13 cellular contexts compared by ENCODE assay signal in genomic region chr15:40512440-40512839, GRCh38. TPM values are rescaled to one million over a fixed set of nuclear protein-coding genes. Genes with fewer than 3 reads are reported as not detected.
DNase-seq lines count a peak whose midpoint lies in the region; ATAC-seq and TF ChIP-seq lines count a peak whose summit lies in the region.
"Had no signal": no experiment of that assay in that cellular context is flagged by ENCODE, and none has a peak within 500 bp of the region (broad histone marks: within the 10 kb centered on the region; RNA-seq: fewer than 3 reads in every experiment).

No MANE protein-coding gene starts in this region.

- peaks cover 19% of the 10 kb centered on the region for H3K4me1 Mint-ChIP-seq in activated naive CD4-positive, alpha-beta T cell treated with anti-CD3 and anti-CD28 coated beads, Interleukin-2, amount 10 ng/mL, durations not matched to agents 7 days and 5 days
- H3K4me1 Mint-ChIP-seq in activated CD4-positive, alpha-beta memory T cell treated with anti-CD3 and anti-CD28 coated beads for 36 hours (ENCODE audit: low read depth): peaks cover 13% of the 10 kb centered on the region
- peaks cover 12 to 23% of the 10 kb centered on the region in 2 donors for H3K4me1 Mint-ChIP-seq in stimulated activated naive B cell treated with anti-CD40 and anti-IgM and Interleukin-4, amounts not matched to agents 10 μg/mL and 1 μg/mL and 100 μg/mL, for 72 hours

- peak overlapping the region; percentile 68 for H3K4me3 ChIP-seq in iPS-15b (ENCODE audit: low read depth, low read length)
- no peak overlapping the region for H3K4me3 ChIP-seq in stomach
- no peak overlapping the region for H3K4me3 ChIP-seq in vagina

- H3K36me3 Mint-ChIP-seq in activated naive CD4-positive, alpha-beta T cell treated with anti-CD3 and anti-CD28 coated beads, Interleukin-2, amount 10 ng/mL, durations not matched to agents 7 days and 5 days: no peaks in the 10 kb centered on the region
- no peaks in the 10 kb centered on the region for H3K36me3 Mint-ChIP-seq in activated CD4-positive, alpha-beta memory T cell treated with anti-CD3 and anti-CD28 coated beads for 36 hours
- H3K36me3 Mint-ChIP-seq in stimulated activated naive B cell treated with anti-CD40 and anti-IgM and Interleukin-4, amounts not matched to agents 10 μg/mL and 1 μg/mL and 100 μg/mL, for 72 hours: no peaks in the 10 kb centered on the region

- H3K4me1 ChIP-seq in iPS-15b (ENCODE audit: control insufficient read depth, insufficient read depth, low read length) (peaks cover 7% of the 10 kb centered on the region), stomach (peaks cover 6 to 19% (median 17%) of the 10 kb centered on the region in 4 donors), vagina (peaks cover 23% of the 10 kb centered on the region)

- CTCF ChIA-PET in activated naive CD4-positive, alpha-beta T cell treated with anti-CD3 and anti-CD28 coated beads, Interleukin-2, amount 10 ng/mL, durations not matched to agents 7 days and 5 days (lab: Charles Lee): interaction anchor here (1.2 kb wide), 1 partner anchor 11 kb away, joined by 5 read pairs; no protein-coding TSS in a partner anchor
- CTCF ChIA-PET in activated CD4-positive, alpha-beta memory T cell treated with anti-CD3 and anti-CD28 coated beads for 36 hours (lab: Charles Lee): no interaction called here

- peaks cover 47% of the 10 kb centered on the region for H3K27me3 ChIP-seq in iPS-15b (ENCODE audit: control insufficient read depth, insufficient read depth, low read length)
- peaks cover 0 to 6% (median 0%) of the 10 kb centered on the region in 3 donors for H3K27me3 ChIP-seq in stomach
- no peaks in the 10 kb centered on the region for H3K27me3 ChIP-seq in vagina

- DNase-seq in activated naive CD4-positive, alpha-beta T cell treated with anti-CD3 and anti-CD28 coated beads, Interleukin-2, amount 10 ng/mL, durations not matched to agents 7 days and 5 days: no peak
- no peak for DNase-seq in activated naive CD4-positive, alpha-beta T cell treated with Interleukin-2 at 50 U/mL for 16 hours
- DNase-seq in activated CD4-positive, alpha-beta memory T cell treated with anti-CD3 and anti-CD28 coated beads for 36 hours: no peak
- no peak for DNase-seq in stimulated activated naive B cell treated with anti-CD40 and anti-IgM and Interleukin-4, amounts not matched to agents 10 μg/mL and 1 μg/mL and 100 μg/mL, for 72 hours
- DNase-seq in left cardiac atrium (no peak), stomach (no peak), vagina (ENCODE audit: extremely low spot score in 2 of 2) (no peak)
- DNase-seq: dermis blood vessel endothelial cell; GDM1; kidney; SIG-M5; stimulated activated CD4-positive, alpha-beta T cell treated with anti-CD3 and anti-CD28 coated beads, Interleukin-12 subunit alpha, Interleukin-12 subunit beta, amount 100 ng/mL, for 4 hours had no signal

- no peak overlapping the region for H3K27ac Mint-ChIP-seq in activated naive CD4-positive, alpha-beta T cell treated with anti-CD3 and anti-CD28 coated beads, Interleukin-2, amount 10 ng/mL, durations not matched to agents 7 days and 5 days
- no peak overlapping the region for H3K27ac Mint-ChIP-seq in activated CD4-positive, alpha-beta memory T cell treated with anti-CD3 and anti-CD28 coated beads for 36 hours
- H3K27ac Mint-ChIP-seq in stimulated activated naive B cell treated with anti-CD40 and anti-IgM and Interleukin-4, amounts not matched to agents 10 μg/mL and 1 μg/mL and 100 μg/mL, for 72 hours: peak overlapping the region; percentile 49

- TF ChIP-seq CTCF in stomach (IDR thresholded peaks at IDR 0.05): no peak
- TF ChIP-seq CTCF in vagina (IDR thresholded peaks at IDR 0.05): no peak

- H3K9me3 ChIP-seq in iPS-15b (ENCODE audit: control insufficient read depth, insufficient read depth, low read length) (no peaks in the 10 kb centered on the region), stomach (no peaks in the 10 kb centered on the region), vagina (no peaks in the 10 kb centered on the region)

- peaks cover 83% of the 10 kb centered on the region for H3K27me3 Mint-ChIP-seq in activated naive CD4-positive, alpha-beta T cell treated with anti-CD3 and anti-CD28 coated beads, Interleukin-2, amount 10 ng/mL, durations not matched to agents 7 days and 5 days
- H3K27me3 Mint-ChIP-seq in activated CD4-positive, alpha-beta memory T cell treated with anti-CD3 and anti-CD28 coated beads for 36 hours: peaks cover 42% of the 10 kb centered on the region
- H3K27me3 Mint-ChIP-seq in stimulated activated naive B cell treated with anti-CD40 and anti-IgM and Interleukin-4, amounts not matched to agents 10 μg/mL and 1 μg/mL and 100 μg/mL, for 72 hours: peaks cover 9 to 25% of the 10 kb centered on the region in 2 donors

- no peaks in the 10 kb centered on the region for H3K36me3 ChIP-seq in iPS-15b (ENCODE audit: control insufficient read depth, insufficient read depth, low read length)
- no peaks in the 10 kb centered on the region for H3K36me3 ChIP-seq in stomach
- no peaks in the 10 kb centered on the region for H3K36me3 ChIP-seq in vagina

- peak overlapping the region; percentile 28 for H3K4me3 Mint-ChIP-seq in activated naive CD4-positive, alpha-beta T cell treated with anti-CD3 and anti-CD28 coated beads, Interleukin-2, amount 10 ng/mL, durations not matched to agents 7 days and 5 days
- H3K4me3 Mint-ChIP-seq in activated CD4-positive, alpha-beta memory T cell treated with anti-CD3 and anti-CD28 coated beads for 36 hours: peak overlapping the region; percentile 47
- peak overlapping the region; percentile 77 to 87 for H3K4me3 Mint-ChIP-seq in stimulated activated naive B cell treated with anti-CD40 and anti-IgM and Interleukin-4, amounts not matched to agents 10 μg/mL and 1 μg/mL and 100 μg/mL, for 72 hours

- no peaks in the 10 kb centered on the region for H3K9me3 Mint-ChIP-seq in activated naive CD4-positive, alpha-beta T cell treated with anti-CD3 and anti-CD28 coated beads, Interleukin-2, amount 10 ng/mL, durations not matched to agents 7 days and 5 days
- H3K9me3 Mint-ChIP-seq in activated CD4-positive, alpha-beta memory T cell treated with anti-CD3 and anti-CD28 coated beads for 36 hours: no peaks in the 10 kb centered on the region
- H3K9me3 Mint-ChIP-seq in stimulated activated naive B cell treated with anti-CD40 and anti-IgM and Interleukin-4, amounts not matched to agents 10 μg/mL and 1 μg/mL and 100 μg/mL, for 72 hours: no peaks in the 10 kb centered on the region

- H3K27ac ChIP-seq in stomach (peak overlapping the region in 1 of 5 donors; percentile 70), vagina (no peak overlapping the region)

- 90 to 100% (median 95%) methylated on average over 2 of the region's 2 CpGs for WGBS in stomach, 5 donors

- no peak for ATAC-seq in stimulated activated naive B cell treated with anti-CD40 and anti-IgM and Interleukin-4, amounts not matched to agents 10 μg/mL and 1 μg/mL and 100 μg/mL, for 72 hours (replicated peaks)
- ATAC-seq in left cardiac atrium: no peak

- TF ChIP-seq POLR2A in stomach (IDR thresholded peaks at IDR 0.05) (no peak), vagina (IDR thresholded peaks at IDR 0.05) (no peak)

- TF ChIP-seq EP300 in stomach (IDR thresholded peaks at IDR 0.05): no peak

- POLR2A ChIA-PET in activated CD4-positive, alpha-beta memory T cell treated with anti-CD3 and anti-CD28 coated beads for 36 hours (lab: Charles Lee): no interaction called here

- H3K9ac ChIP-seq in iPS-15b (ENCODE audit: low read depth, low read length): no peak overlapping the region

- intact Hi-C loops in activated CD4-positive, alpha-beta memory T cell treated with anti-CD3 and anti-CD28 coated beads for 36 hours (cut with micrococcal nuclease): no loop called here
- intact Hi-C loops in left cardiac atrium (cut with DNase I): no loop called here
- intact Hi-C loops in stomach (cut with DNase I; ENCODE audit: low total_unique reads): no loop called here
- intact Hi-C loops in vagina (cut with DNase I): no loop called here

RNA-seq across cellular contexts. Expression of gene CHST14, which starts 41.7 kb away (rescaled TPM):
- 1 to 10 TPM; 8.2 to 8.7 TPM for total RNA-seq in activated CD4-positive, alpha-beta memory T cell treated with anti-CD3 and anti-CD28 coated beads for 36 hours
- total RNA-seq in left cardiac atrium: 10 to 100 TPM in 1 of 2 donors, 1 to 10 TPM in 1; 9.9 to 10.7 TPM
- total RNA-seq in stomach: 10 to 100 TPM in 2 of 5 donors, 1 to 10 TPM in 3; 2.5 to 14.6 (median 5.4) TPM
- 1 to 10 TPM in 2 of 3 donors, under 1 TPM in 1; 0.92 to 7.4 (median 2.7) TPM for polyA plus RNA-seq in stomach
- total RNA-seq in vagina: 8.6 TPM

RNA-seq across cellular contexts. Expression of gene CCDC32, which starts 52.4 kb away (rescaled TPM):
- total RNA-seq in activated CD4-positive, alpha-beta memory T cell treated with anti-CD3 and anti-CD28 coated beads for 36 hours: 10 to 100 TPM; 28.6 to 29.2 TPM
- total RNA-seq in left cardiac atrium: 10 to 100 TPM; 16.9 to 22.7 TPM
- 10 to 100 TPM; 12.3 to 39.4 (median 32.9) TPM for total RNA-seq in stomach
- polyA plus RNA-seq in stomach: 10 to 100 TPM; 14.4 to 65.7 (median 28.1) TPM
- total RNA-seq in vagina: 20.6 TPM

RNA-seq across cellular contexts. Expression of gene RPUSD2, which starts 56.7 kb away (rescaled TPM):
- 10 to 100 TPM; 12.7 to 13.7 TPM for total RNA-seq in activated CD4-positive, alpha-beta memory T cell treated with anti-CD3 and anti-CD28 coated beads for 36 hours
- total RNA-seq in left cardiac atrium (10 to 100 TPM in 1 of 2 donors, 1 to 10 TPM in 1; 7.9 to 11.3 TPM), stomach (10 to 100 TPM in 1 of 5 donors, 1 to 10 TPM in 2, not detected in 2; 7.0 to 12.1 (median 8.1) TPM), vagina (12.8 TPM)
- polyA plus RNA-seq in stomach: 10 to 100 TPM in 1 of 3 donors, 1 to 10 TPM in 2; 5.6 to 11.9 (median 6.6) TPM

Comparison
In these comparisons a context has a peak if more than half of its experiments do, and no peak if none do; other contexts are left out.
1. H3K4me3 Mint-ChIP-seq: peak in every context shown above with its lines; median percentile 82 in stimulated activated naive B cell treated with anti-CD40 and anti-IgM and Interleukin-4, amounts not matched to agents 10 μg/mL and 1 μg/mL and 100 μg/mL, for 72 hours; 47 in activated CD4-positive, alpha-beta memory T cell treated with anti-CD3 and anti-CD28 coated beads for 36 hours; 28 in activated naive CD4-positive, alpha-beta T cell treated with anti-CD3 and anti-CD28 coated beads, Interleukin-2, amount 10 ng/mL, durations not matched to agents 7 days and 5 days.